ENCODE assay signal across 1 cellular context in genomic region chr2:178846458-178846802, GRCh38.
TF ChIP-seq lines count a peak whose summit lies in the region.

No MANE protein-coding gene starts in this region.

TF ChIP-seq in neural cell, 6 proteins besides CTCF, POLR2A, EP300 and RAD21 (continued from another document):
- TF ChIP-seq MXI1 (conservative IDR thresholded peaks at IDR 0.05; ENCODE audit: poor library complexity, severe bottlenecking), result no peak
